ENCODE assay signal across 17 cellular contexts in genomic region chr5:37867634-37868033, GRCh38. TPM values are rescaled to one million over a fixed set of nuclear protein-coding genes. Genes with fewer than 3 reads are reported as not detected.
DNase-seq lines count a peak whose midpoint lies in the region; ATAC-seq and TF ChIP-seq lines count a peak whose summit lies in the region.
"Had no signal": no experiment of that assay in that cellular context is flagged by ENCODE, and none has a peak within 500 bp of the region (broad histone marks: within the 10 kb centered on the region; RNA-seq: fewer than 3 reads in every experiment).

No MANE protein-coding gene starts in this region.

- H3F3A ChIP-seq in smooth muscle cell (ENCODE audit: low read depth): no peaks in the 10 kb centered on the region

- H2AFZ ChIP-seq in smooth muscle cell (ENCODE audit: low read depth): no peak overlapping the region

- no peaks in the 10 kb centered on the region for H3K9me3 ChIP-seq in smooth muscle cell (replicated peaks; ENCODE audit: low read depth)
- H3K9me3 ChIP-seq: MG63 had no signal

- peak overlapping the region; percentile 42 for H3K27ac ChIP-seq in smooth muscle cell (ENCODE audit: low read depth)

- no peak overlapping the region for H3K4me3 ChIP-seq in smooth muscle cell
- H3K4me3 ChIP-seq: MG63 had no signal

- H3K4me2 ChIP-seq in smooth muscle cell: peak overlapping the region; percentile 17

- H4K20me1 ChIP-seq in smooth muscle cell (ENCODE audit: low read depth): no peaks in the 10 kb centered on the region

- no peaks in the 10 kb centered on the region for H3K27me3 ChIP-seq in smooth muscle cell (ENCODE audit: low read depth)
- H3K27me3 ChIP-seq: MG63 had no signal

- H3K4me1 ChIP-seq in smooth muscle cell (ENCODE audit: low read depth): no peaks in the 10 kb centered on the region

- H3K9ac ChIP-seq in smooth muscle cell (ENCODE audit: low read depth): no peak overlapping the region

- 69% methylated on average over 3 of the region's 3 CpGs for WGBS in smooth muscle cell (ENCODE audit: low lambda C conversion rate)

- H3K36me3 ChIP-seq in smooth muscle cell (ENCODE audit: low read depth): no peaks in the 10 kb centered on the region
- H3K36me3 ChIP-seq: MG63 had no signal

- no peak for ATAC-seq in GM19035 (IDR thresholded peaks at IDR 0.05; ENCODE audit: unreplicated experiment)
- ATAC-seq: Panc1, SK-N-SH treated with all-trans-retinoic acid at 6 μM for 48 hours had no signal

- no peaks in the 10 kb centered on the region for H3K79me2 ChIP-seq in smooth muscle cell (ENCODE audit: low read depth)

- TF ChIP-seq CTCF in smooth muscle cell (IDR thresholded peaks at IDR 0.05; ENCODE audit: borderline replicate concordance, insufficient read depth, poor library complexity, severe bottlenecking): no peak

- peak; percentile 81 for DNase-seq in EH (ENCODE audit: low read depth)
- DNase-seq in M059J (ENCODE audit: low read depth): peak; percentile 34
- DNase-seq in fibroblast of peridontal ligament (ENCODE audit: extremely low read depth): peak; percentile 79
- DNase-seq in smooth muscle cell (lab: John Stamatoyannopoulos, UW; ENCODE audit: unreplicated experiment): no peak
- DNase-seq in activated effector memory CD4-positive, alpha-beta T cell treated with Interleukin-2 at 50 U/mL for 16 hours: no peak
- no peak for DNase-seq in stimulated activated CD4-positive, alpha-beta T cell treated with anti-CD3 and anti-CD28 coated beads, Interleukin-2, amount 100 ng/mL, for 48 hours
- DNase-seq: ACHN, C1 segment of cervical spinal cord, KG1, MG63, NCI-H1930, NCI-H2171 treated with DMSO at 0.1 percent for 48 hours, NCI-H510A, SHP77 had no signal

RNA-seq across cellular contexts. Expression of gene GDNF, which starts 27.8 kb away (rescaled TPM):
- total RNA-seq in M059J (2014; rRNA removed; shearing (Covaris generic)): 0.05 TPM in 1 of 2 replicates, not detected in the other
- 18.8 and 20.8 TPM in 2 replicates for total RNA-seq in smooth muscle cell
- 11.5 and 12.9 TPM in 2 replicates for polyA plus RNA-seq in smooth muscle cell

Comparison
In these comparisons a context has a peak if more than half of its experiments do, and no peak if none do; other contexts are left out.
1. DNase-seq: peak in EH (single experiment), M059J (single experiment) and fibroblast of peridontal ligament (single experiment); none in smooth muscle cell (single experiment), activated effector memory CD4-positive, alpha-beta T cell treated with Interleukin-2 at 50 U/mL for 16 hours (single experiment) and stimulated activated CD4-positive, alpha-beta T cell treated with anti-CD3 and anti-CD28 coated beads, Interleukin-2, amount 100 ng/mL, for 48 hours (0 of 2).
2. RNA of gene GDNF, which starts 27.8 kb away (total RNA-seq): 18.8 to 20.8 TPM in smooth muscle cell; 0.05 TPM in M059J; every median in the first group is over 10 times any median in the second.